Comparison of ENCODE assay signal across 14 cellular contexts in the genomic region with DNA sequence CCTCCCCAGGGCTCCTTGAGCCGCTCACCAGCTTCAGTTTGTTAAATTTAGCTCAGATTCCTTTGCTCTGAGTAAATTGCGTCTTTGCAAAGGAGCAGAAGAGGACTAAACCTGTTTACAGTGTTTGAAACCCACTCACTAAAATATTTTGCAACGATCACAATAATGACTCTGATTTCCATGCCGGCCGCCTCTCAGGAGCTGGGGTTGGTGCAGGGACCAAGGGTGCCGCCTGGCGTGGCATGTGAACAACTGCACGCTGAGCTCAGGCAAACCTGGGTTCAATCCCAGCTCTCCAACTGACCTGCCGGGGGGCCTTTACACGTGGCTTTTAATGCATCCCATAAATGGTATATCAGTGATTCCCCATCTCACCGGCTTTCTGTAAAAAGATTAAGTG.
DNase-seq lines count a peak whose midpoint lies in the region; TF ChIP-seq lines count a peak whose summit lies in the region.
"Had no signal": no experiment of that assay in that cellular context is flagged by ENCODE, and none has a peak within 500 bp of the region (broad histone marks: within the 10 kb centered on the region; RNA-seq: fewer than 3 reads in every experiment).

No MANE protein-coding gene starts in this region.

- DNase-seq in G401 (ENCODE audit: low spot score) (peak; percentile 70), KBM-7 (peak; percentile 35), astrocyte of the spinal cord (ENCODE audit: low read depth, low spot score) (no peak), neuronal stem cell (ENCODE audit: low spot score) (no peak), T-helper 9 cell (no peak), coronary artery (ENCODE audit: low spot score) (no peak), SK-N-DZ (ENCODE audit: low spot score) (no peak)
- DNase-seq: aorta, foreskin melanocyte, GDM1, lower lobe of right lung, NCI-H345, retina, T-helper 1 cell had no signal

- H2AFZ ChIP-seq in neuronal stem cell (ENCODE audit: low read length) = no peak overlapping the region

- H3K36me3 ChIP-seq in neuronal stem cell (replicated peaks in 1 of 2; ENCODE audit: control insufficient read depth in 2 of 2, insufficient read depth in 2 of 2, low read length in 2 of 2) = no peaks in the 10 kb centered on the region
- H3K36me3 ChIP-seq: lower lobe of right lung had no signal

- peaks cover 4 to 8% of the 10 kb centered on the region in 2 donors for H3K9me3 ChIP-seq in neuronal stem cell (replicated peaks in 1 of 2; ENCODE audit: control insufficient read depth in 2 of 2, insufficient read depth in 1 of 2, low read depth in 1 of 2, low read length in 2 of 2)

- H4K91ac ChIP-seq in neuronal stem cell (ENCODE audit: low read depth, low read length, poor library complexity) = no peak overlapping the region

- H2BK15ac ChIP-seq in neuronal stem cell (ENCODE audit: low read length) = no peak overlapping the region

- H3K27me3 ChIP-seq in neuronal stem cell (ENCODE audit: control insufficient read depth in 3 of 3, insufficient read depth in 3 of 3, low read depth in 1 of 3, low read length in 3 of 3) = no peaks in the 10 kb centered on the region

- H3K4ac ChIP-seq in neuronal stem cell (ENCODE audit: low read length) = no peak overlapping the region

- no peak overlapping the region for H3K4me3 ChIP-seq in astrocyte of the spinal cord (ENCODE audit: low read depth, low read length)
- H3K4me3 ChIP-seq in neuronal stem cell (ENCODE audit: low read length in 2 of 2) = no peak overlapping the region
- H3K4me3 ChIP-seq in coronary artery = no peak overlapping the region
- H3K4me3 ChIP-seq: lower lobe of right lung had no signal

- peak; percentile 29 for TF ChIP-seq CTCF in astrocyte of the spinal cord (IDR thresholded peaks at IDR 0.05; ENCODE audit: low read depth, low read length)
- no peak for TF ChIP-seq CTCF in coronary artery (IDR thresholded peaks at IDR 0.05)

- no CpG with 5 or more reads among the region's 11 CpGs for WGBS in neuronal stem cell (ENCODE audit: extremely low coverage in 2 of 2, insufficient read length in 2 of 2, insufficient replicate concordance in 1 of 2), 2 donors

- in situ Hi-C loops in G401 (cut with HindIII; ENCODE audit: low sequenced_read_pairs) (no loop called here), KBM-7 (cut with MboI; ENCODE audit: low pct_unique_long_range_greater_than_20kb, low sequenced_read_pairs) (no loop called here), astrocyte of the spinal cord (cut with HindIII; ENCODE audit: low sequenced_read_pairs) (no loop called here)

- H3K14ac ChIP-seq in neuronal stem cell (ENCODE audit: low read length) = no peak overlapping the region

- H3K9ac ChIP-seq in neuronal stem cell (ENCODE audit: low read depth, low read length, poor library complexity) = no peak overlapping the region

- no peaks in the 10 kb centered on the region for H3K79me1 ChIP-seq in neuronal stem cell (ENCODE audit: low read depth, low read length)

- H3K27ac ChIP-seq in neuronal stem cell (replicated peaks; ENCODE audit: low read length) (no peak overlapping the region), coronary artery (no peak overlapping the region)
- H3K27ac ChIP-seq: lower lobe of right lung had no signal

- H3K4me2 ChIP-seq in neuronal stem cell (ENCODE audit: insufficient read depth, low read length, poor library complexity, severe bottlenecking) = no peak overlapping the region

- no peaks in the 10 kb centered on the region for H3K4me1 ChIP-seq in neuronal stem cell (ENCODE audit: control insufficient read depth in 2 of 2, insufficient read depth in 1 of 2, low read depth in 1 of 2, low read length in 2 of 2)
- H3K4me1 ChIP-seq: lower lobe of right lung had no signal

- H2BK12ac ChIP-seq in neuronal stem cell (ENCODE audit: low read length) = no peak overlapping the region

- no peak overlapping the region for H3K23ac ChIP-seq in neuronal stem cell (ENCODE audit: low read depth, low read length, poor library complexity)

- H2BK5ac ChIP-seq in neuronal stem cell (ENCODE audit: low read length) = no peak overlapping the region

- peak overlapping the region; percentile 5 for H3K18ac ChIP-seq in neuronal stem cell (ENCODE audit: low read length)

- H2AK5ac ChIP-seq in neuronal stem cell (ENCODE audit: low read depth, low read length) = no peak overlapping the region

- no peak overlapping the region for H4K8ac ChIP-seq in neuronal stem cell (ENCODE audit: low read depth, low read length)

- no peak overlapping the region for H2BK120ac ChIP-seq in neuronal stem cell (ENCODE audit: low read depth, low read length)

Comparison
In these comparisons a context has a peak if more than half of its experiments do, and no peak if none do; other contexts are left out.
1. DNase-seq: peak in G401 (single experiment) and KBM-7 (single experiment); none in astrocyte of the spinal cord (single experiment), neuronal stem cell (single experiment), T-helper 9 cell (single experiment), coronary artery (single experiment) and SK-N-DZ (single experiment).